10 cellular contexts compared by ENCODE assay signal in genomic region chr15:80309769-80310384, GRCh38. TPM values are rescaled to one million over a fixed set of nuclear protein-coding genes. Genes with fewer than 3 reads are reported as not detected.
DNase-seq lines count a peak whose midpoint lies in the region; ATAC-seq and TF ChIP-seq lines count a peak whose summit lies in the region.
"Had no signal": no experiment of that assay in that cellular context is flagged by ENCODE, and none has a peak within 500 bp of the region (broad histone marks: within the 10 kb centered on the region; RNA-seq: fewer than 3 reads in every experiment).

No MANE protein-coding gene starts in this region.

- no peak for ATAC-seq in effector memory CD8-positive, alpha-beta T cell (replicated peaks)

- H3K36me3 Mint-ChIP-seq in chondrocyte (ENCODE audit: low read depth) = no peaks in the 10 kb centered on the region
- no peaks in the 10 kb centered on the region for H3K36me3 Mint-ChIP-seq in neural crest cell (ENCODE audit: low read depth)
- no peaks in the 10 kb centered on the region for H3K36me3 Mint-ChIP-seq in effector memory CD8-positive, alpha-beta T cell (ENCODE audit: insufficient read depth)
- H3K36me3 Mint-ChIP-seq: activated naive CD8-positive, alpha-beta T cell treated with anti-CD3 and anti-CD28 coated beads, Interleukin-2, amount 10 ng/mL, durations not matched to agents 7 days and 5 days had no signal

- H3K27me3 Mint-ChIP-seq in chondrocyte (ENCODE audit: low read depth) = peaks cover 38% of the 10 kb centered on the region
- no peaks in the 10 kb centered on the region for H3K27me3 Mint-ChIP-seq in neural crest cell (ENCODE audit: low read depth)
- H3K27me3 Mint-ChIP-seq in effector memory CD8-positive, alpha-beta T cell = peaks cover 56 to 69% of the 10 kb centered on the region in 2 donors

- H3K27ac Mint-ChIP-seq in chondrocyte (ENCODE audit: unreplicated experiment) (no peak overlapping the region), neural crest cell (ENCODE audit: unreplicated experiment) (no peak overlapping the region)
- H3K27ac Mint-ChIP-seq in effector memory CD8-positive, alpha-beta T cell = no peak overlapping the region
- H3K27ac Mint-ChIP-seq: activated naive CD8-positive, alpha-beta T cell treated with anti-CD3 and anti-CD28 coated beads, Interleukin-2, amount 10 ng/mL, durations not matched to agents 7 days and 5 days had no signal

- TF ChIP-seq CTCF in chondrocyte (IDR thresholded peaks at IDR 0.05) (peak; percentile 71), neural crest cell (conservative IDR thresholded peaks at IDR 0.05) (peak; percentile 72)

- H3K4me1 Mint-ChIP-seq in chondrocyte (ENCODE audit: low read depth) (no peaks in the 10 kb centered on the region), neural crest cell (peaks cover 4% of the 10 kb centered on the region)
- no peaks in the 10 kb centered on the region for H3K4me1 Mint-ChIP-seq in effector memory CD8-positive, alpha-beta T cell (ENCODE audit: low read depth in 2 of 2)
- H3K4me1 Mint-ChIP-seq: activated naive CD8-positive, alpha-beta T cell treated with anti-CD3 and anti-CD28 coated beads, Interleukin-2, amount 10 ng/mL, durations not matched to agents 7 days and 5 days had no signal

- H3K9me3 Mint-ChIP-seq in chondrocyte (ENCODE audit: low read depth) (no peaks in the 10 kb centered on the region), neural crest cell (no peaks in the 10 kb centered on the region)
- H3K9me3 Mint-ChIP-seq in effector memory CD8-positive, alpha-beta T cell = no peaks in the 10 kb centered on the region
- H3K9me3 Mint-ChIP-seq: activated naive CD8-positive, alpha-beta T cell treated with anti-CD3 and anti-CD28 coated beads, Interleukin-2, amount 10 ng/mL, durations not matched to agents 7 days and 5 days had no signal

- DNase-seq in EL (peak; percentile 27), LHCN-M2 (ENCODE audit: low read depth) (peak; percentile 25), chondrocyte (ENCODE audit: low spot score) (no peak), neural crest cell (ENCODE audit: low read depth, low spot score) (peak; percentile 25), DMS114 treated with DMSO at 0.1 percent for 48 hours (lab: John Stamatoyannopoulos, UW; ENCODE audit: unreplicated experiment) (no peak), NCI-H1930 (lab: John Stamatoyannopoulos, UW) (no peak), activated gamma-delta T cell treated with Interleukin-2 at 50 U/mL for 16 hours (no peak)
- no peak for DNase-seq in effector memory CD8-positive, alpha-beta T cell
- DNase-seq: activated naive CD8-positive, alpha-beta T cell treated with anti-CD3 and anti-CD28 coated beads, Interleukin-2, amount 10 ng/mL, durations not matched to agents 7 days and 5 days; stimulated activated CD4-positive, alpha-beta T cell treated with anti-CD3 and anti-CD28 coated beads, Interleukin-15, amount 100 ng/mL, for 24 hours had no signal

- H3K4me3 Mint-ChIP-seq in chondrocyte (ENCODE audit: unreplicated experiment) (no peak overlapping the region), neural crest cell (no peak overlapping the region)
- H3K4me3 Mint-ChIP-seq in effector memory CD8-positive, alpha-beta T cell = no peak overlapping the region
- H3K4me3 Mint-ChIP-seq: activated naive CD8-positive, alpha-beta T cell treated with anti-CD3 and anti-CD28 coated beads, Interleukin-2, amount 10 ng/mL, durations not matched to agents 7 days and 5 days had no signal

RNA-seq across cellular contexts. Expression of gene CTXND1, which starts 57.9 kb away (rescaled TPM):
- total RNA-seq in LHCN-M2 (2014; rRNA removed) (not detected in 2 replicates), chondrocyte (not detected in 3 replicates), neural crest cell (1.3 TPM in 2 replicates)
- polyA plus RNA-seq in LHCN-M2 (2012) = not detected
- total RNA-seq: activated naive CD8-positive, alpha-beta T cell treated with anti-CD3 and anti-CD28 coated beads, Interleukin-2, amount 10 ng/mL, durations not matched to agents 7 days and 5 days had no signal

Comparison
In these comparisons a context has a peak if more than half of its experiments do, and no peak if none do; other contexts are left out.
1. DNase-seq: peak in EL (single experiment), LHCN-M2 (single experiment) and neural crest cell (single experiment); none in chondrocyte (single experiment), DMS114 treated with DMSO at 0.1 percent for 48 hours (single experiment), NCI-H1930 (0 of 2), activated gamma-delta T cell treated with Interleukin-2 at 50 U/mL for 16 hours (single experiment) and effector memory CD8-positive, alpha-beta T cell (0 of 3).